Comparison of ENCODE assay signal across 24 cellular contexts in genomic region chr16:65154321-65154720, GRCh38. TPM values are rescaled to one million over a fixed set of nuclear protein-coding genes. Genes with fewer than 3 reads are reported as not detected.
DNase-seq lines count a peak whose midpoint lies in the region; ATAC-seq and TF ChIP-seq lines count a peak whose summit lies in the region.
"Had no signal": no experiment of that assay in that cellular context is flagged by ENCODE, and none has a peak within 500 bp of the region (broad histone marks: within the 10 kb centered on the region; RNA-seq: fewer than 3 reads in every experiment).

No MANE protein-coding gene starts in this region.

- no peak overlapping the region for H3K27ac ChIP-seq in SK-N-SH (ENCODE audit: low read depth in 2 of 2, low read length in 1 of 2)
- H3K27ac ChIP-seq: C4-2B, esophagus muscularis mucosa, RWPE1, uterus had no signal

- no peaks in the 10 kb centered on the region for H3K9me2 ChIP-seq in SK-N-SH

- H3K9ac ChIP-seq in SK-N-SH: no peak overlapping the region

- no peaks in the 10 kb centered on the region for H3K9me3 ChIP-seq in SK-N-SH
- H3K9me3 ChIP-seq: esophagus muscularis mucosa, uterus had no signal

- H3K27me3 ChIP-seq in SK-N-SH (ENCODE audit: insufficient read depth): no peaks in the 10 kb centered on the region
- H3K27me3 ChIP-seq: esophagus muscularis mucosa, uterus had no signal

- no peak overlapping the region for H3K4me3 ChIP-seq in SK-N-SH (ENCODE audit: low read depth in 2 of 2, low read length in 1 of 2)
- H3K4me3 ChIP-seq: esophagus muscularis mucosa, lung, uterus had no signal

- POLR2A ChIA-PET in SK-N-SH (lab: Yijun Ruan, JAX) (no interaction called here), MCF 10A (lab: Yijun Ruan, JAX) (no interaction called here)

- TF ChIP-seq CTCF in SK-N-SH (IDR thresholded peaks at IDR 0.05) (no peak), MCF 10A (IDR thresholded peaks at IDR 0.05; ENCODE audit: unreplicated experiment) (no peak)

- no peaks in the 10 kb centered on the region for H3K27me3 Mint-ChIP-seq in MCF 10A (ENCODE audit: insufficient read depth, unreplicated experiment)
- H3K27me3 Mint-ChIP-seq: activated T-cell treated with anti-CD3 and anti-CD28 coated beads, Interleukin-2, amount 50 U/mL, for 24 hours had no signal

- no peak overlapping the region for H3K27ac Mint-ChIP-seq in MCF 10A (ENCODE audit: low read depth, unreplicated experiment)
- H3K27ac Mint-ChIP-seq: activated CD8-positive, alpha-beta T cell treated with anti-CD3 and anti-CD28 coated beads, Interleukin-2, amount 10 ng/mL, durations not matched to agents 7 days and 5 days; activated T-cell treated with anti-CD3 and anti-CD28 coated beads, Interleukin-2, amount 50 U/mL, for 24 hours had no signal

- no peaks in the 10 kb centered on the region for H3K4me1 Mint-ChIP-seq in MCF 10A (ENCODE audit: insufficient read depth, unreplicated experiment)
- H3K4me1 Mint-ChIP-seq: immature natural killer cell had no signal

- no peak for TF ChIP-seq EP300 in SK-N-SH (IDR thresholded peaks at IDR 0.05; ENCODE audit: borderline replicate concordance in 1 of 2, low read depth in 1 of 2, low read length in 1 of 2)

- no peaks in the 10 kb centered on the region for H3K4me1 ChIP-seq in SK-N-SH (ENCODE audit: control insufficient read depth in 1 of 2, insufficient read depth in 2 of 2, low read depth in 1 of 2, low read length in 1 of 2)
- H3K4me1 ChIP-seq: esophagus muscularis mucosa, uterus had no signal

- no peak for DNase-seq in SK-N-SH
- DNase-seq in astrocyte of the hippocampus (ENCODE audit: low read depth, low spot score): peak; percentile 16
- peak; percentile 77 for DNase-seq in iPS-NIHi7 (ENCODE audit: extremely low spot score)
- DNase-seq in CD1c-positive myeloid dendritic cell (ENCODE audit: extremely low spot score): no peak
- DNase-seq in Kasumi-1 (lab: John Stamatoyannopoulos, UW): no peak
- no peak for DNase-seq in posterior vena cava (ENCODE audit: low spot score)
- DNase-seq in MCF 10A (ENCODE audit: unreplicated experiment): no peak
- DNase-seq: activated CD4-positive, CD25-positive, alpha-beta regulatory T cell treated with anti-CD3 and anti-CD28 coated beads, Interleukin-2, amount 50 U/mL, for 72 hours; activated CD8-positive, alpha-beta T cell treated with anti-CD3 and anti-CD28 coated beads, Interleukin-2, amount 10 ng/mL, durations not matched to agents 7 days and 5 days; activated naive CD4-positive, alpha-beta T cell treated with Interleukin-2 at 50 U/mL for 16 hours; activated T-cell treated with anti-CD3 and anti-CD28 coated beads, Interleukin-2, amount 50 U/mL, for 24 hours; aorta; GF-D8; immature natural killer cell; KBM-7; NCI-H2029 treated with DMSO at 0.1 percent for 48 hours; occipital lobe; uterus had no signal

- no peak overlapping the region for H3K4me2 ChIP-seq in SK-N-SH

- H3F3A ChIP-seq in SK-N-SH (replicated peaks; ENCODE audit: insufficient read depth): no peaks in the 10 kb centered on the region

- 30% methylated on average over 3 of the region's 3 CpGs for WGBS in SK-N-SH (ENCODE audit: low lambda C conversion rate)

- no peaks in the 10 kb centered on the region for H3K36me3 Mint-ChIP-seq in MCF 10A (ENCODE audit: insufficient read depth, unreplicated experiment)
- H3K36me3 Mint-ChIP-seq: immature natural killer cell had no signal

- no peak overlapping the region for H3K4me3 Mint-ChIP-seq in MCF 10A (ENCODE audit: unreplicated experiment)
- H3K4me3 Mint-ChIP-seq: activated CD8-positive, alpha-beta T cell treated with anti-CD3 and anti-CD28 coated beads, Interleukin-2, amount 10 ng/mL, durations not matched to agents 7 days and 5 days; activated T-cell treated with anti-CD3 and anti-CD28 coated beads, Interleukin-2, amount 50 U/mL, for 24 hours; immature natural killer cell had no signal

- no peak for ATAC-seq in SK-N-SH treated with all-trans-retinoic acid at 6 μM for 48 hours
- ATAC-seq: activated CD8-positive, alpha-beta T cell treated with anti-CD3 and anti-CD28 coated beads, Interleukin-2, amount 10 ng/mL, durations not matched to agents 7 days and 5 days; sciatic nerve had no signal

- H3K79me2 ChIP-seq in SK-N-SH (ENCODE audit: insufficient read depth): no peaks in the 10 kb centered on the region

- intact Hi-C loops in posterior vena cava (cut with DNase I) (no loop called here), MCF 10A (cut with micrococcal nuclease) (no loop called here)

- no peak overlapping the region for H2AFZ ChIP-seq in SK-N-SH (ENCODE audit: low read depth)

- no peak for TF ChIP-seq RAD21 in SK-N-SH (IDR thresholded peaks at IDR 0.05; ENCODE audit: low read length)

- no TSS peak for BruUV-seq in MCF 10A (replicated peaks; lab: Mats Ljungman, UMichigan)

- CTCF ChIA-PET in SK-N-SH (lab: Yijun Ruan, JAX) (no interaction called here), MCF 10A (lab: Yijun Ruan, JAX) (interaction anchor here (0.5 kb wide), 1 partner anchor 1793 kb away, joined by 4 read pairs; no protein-coding TSS in a partner anchor)

- peaks cover 38% of the 10 kb centered on the region for H3K9me3 Mint-ChIP-seq in MCF 10A (ENCODE audit: unreplicated experiment)

- no peaks in the 10 kb centered on the region for H4K20me1 ChIP-seq in SK-N-SH (ENCODE audit: insufficient read depth)

- no peaks in the 10 kb centered on the region for H3K36me3 ChIP-seq in SK-N-SH (replicated peaks in 1 of 2; ENCODE audit: control insufficient read depth in 1 of 2, insufficient read depth in 2 of 2, low read length in 1 of 2)
- H3K36me3 ChIP-seq: esophagus muscularis mucosa, uterus had no signal

TF ChIP-seq in SK-N-SH, 30 proteins besides CTCF, POLR2A, EP300 and RAD21:
- TF ChIP-seq POLR2AphosphoS5 (IDR thresholded peaks at IDR 0.05; ENCODE audit: low read depth, low read length): no peak
- TF ChIP-seq, protein P1, sequence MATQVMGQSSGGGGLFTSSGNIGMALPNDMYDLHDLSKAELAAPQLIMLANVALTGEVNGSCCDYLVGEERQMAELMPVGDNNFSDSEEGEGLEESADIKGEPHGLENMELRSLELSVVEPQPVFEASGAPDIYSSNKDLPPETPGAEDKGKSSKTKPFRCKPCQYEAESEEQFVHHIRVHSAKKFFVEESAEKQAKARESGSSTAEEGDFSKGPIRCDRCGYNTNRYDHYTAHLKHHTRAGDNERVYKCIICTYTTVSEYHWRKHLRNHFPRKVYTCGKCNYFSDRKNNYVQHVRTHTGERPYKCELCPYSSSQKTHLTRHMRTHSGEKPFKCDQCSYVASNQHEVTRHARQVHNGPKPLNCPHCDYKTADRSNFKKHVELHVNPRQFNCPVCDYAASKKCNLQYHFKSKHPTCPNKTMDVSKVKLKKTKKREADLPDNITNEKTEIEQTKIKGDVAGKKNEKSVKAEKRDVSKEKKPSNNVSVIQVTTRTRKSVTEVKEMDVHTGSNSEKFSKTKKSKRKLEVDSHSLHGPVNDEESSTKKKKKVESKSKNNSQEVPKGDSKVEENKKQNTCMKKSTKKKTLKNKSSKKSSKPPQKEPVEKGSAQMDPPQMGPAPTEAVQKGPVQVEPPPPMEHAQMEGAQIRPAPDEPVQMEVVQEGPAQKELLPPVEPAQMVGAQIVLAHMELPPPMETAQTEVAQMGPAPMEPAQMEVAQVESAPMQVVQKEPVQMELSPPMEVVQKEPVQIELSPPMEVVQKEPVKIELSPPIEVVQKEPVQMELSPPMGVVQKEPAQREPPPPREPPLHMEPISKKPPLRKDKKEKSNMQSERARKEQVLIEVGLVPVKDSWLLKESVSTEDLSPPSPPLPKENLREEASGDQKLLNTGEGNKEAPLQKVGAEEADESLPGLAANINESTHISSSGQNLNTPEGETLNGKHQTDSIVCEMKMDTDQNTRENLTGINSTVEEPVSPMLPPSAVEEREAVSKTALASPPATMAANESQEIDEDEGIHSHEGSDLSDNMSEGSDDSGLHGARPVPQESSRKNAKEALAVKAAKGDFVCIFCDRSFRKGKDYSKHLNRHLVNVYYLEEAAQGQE (IDR thresholded peaks at IDR 0.05; ENCODE audit: low read depth, low read length): peak; percentile 85

TF ChIP-seq in SK-N-SH treated with all-trans-retinoic acid at 6 μM for 48 hours, 23 proteins besides CTCF, POLR2A, EP300 and RAD21 (continues in another document):
- TF ChIP-seq GLIS3 (CRISPR knock-in tag; IDR thresholded peaks at IDR 0.05): no peak
- no peak for TF ChIP-seq OSR1 (CRISPR knock-in tag; IDR thresholded peaks at IDR 0.05)
- TF ChIP-seq ZNF565 (CRISPR knock-in tag; conservative IDR thresholded peaks at IDR 0.05; ENCODE audit: low read depth): no peak
- TF ChIP-seq ZNF70 (CRISPR knock-in tag; IDR thresholded peaks at IDR 0.05): no peak
- no peak for TF ChIP-seq PPARA (CRISPR knock-in tag; IDR thresholded peaks at IDR 0.05; ENCODE audit: borderline replicate concordance)
- no peak for TF ChIP-seq ZFP3 (CRISPR knock-in tag; IDR thresholded peaks at IDR 0.05)
- no peak for TF ChIP-seq RARB (CRISPR knock-in tag; IDR thresholded peaks at IDR 0.05)
- TF ChIP-seq ZNF8 (CRISPR knock-in tag; IDR thresholded peaks at IDR 0.05): no peak
- TF ChIP-seq, protein P2, sequence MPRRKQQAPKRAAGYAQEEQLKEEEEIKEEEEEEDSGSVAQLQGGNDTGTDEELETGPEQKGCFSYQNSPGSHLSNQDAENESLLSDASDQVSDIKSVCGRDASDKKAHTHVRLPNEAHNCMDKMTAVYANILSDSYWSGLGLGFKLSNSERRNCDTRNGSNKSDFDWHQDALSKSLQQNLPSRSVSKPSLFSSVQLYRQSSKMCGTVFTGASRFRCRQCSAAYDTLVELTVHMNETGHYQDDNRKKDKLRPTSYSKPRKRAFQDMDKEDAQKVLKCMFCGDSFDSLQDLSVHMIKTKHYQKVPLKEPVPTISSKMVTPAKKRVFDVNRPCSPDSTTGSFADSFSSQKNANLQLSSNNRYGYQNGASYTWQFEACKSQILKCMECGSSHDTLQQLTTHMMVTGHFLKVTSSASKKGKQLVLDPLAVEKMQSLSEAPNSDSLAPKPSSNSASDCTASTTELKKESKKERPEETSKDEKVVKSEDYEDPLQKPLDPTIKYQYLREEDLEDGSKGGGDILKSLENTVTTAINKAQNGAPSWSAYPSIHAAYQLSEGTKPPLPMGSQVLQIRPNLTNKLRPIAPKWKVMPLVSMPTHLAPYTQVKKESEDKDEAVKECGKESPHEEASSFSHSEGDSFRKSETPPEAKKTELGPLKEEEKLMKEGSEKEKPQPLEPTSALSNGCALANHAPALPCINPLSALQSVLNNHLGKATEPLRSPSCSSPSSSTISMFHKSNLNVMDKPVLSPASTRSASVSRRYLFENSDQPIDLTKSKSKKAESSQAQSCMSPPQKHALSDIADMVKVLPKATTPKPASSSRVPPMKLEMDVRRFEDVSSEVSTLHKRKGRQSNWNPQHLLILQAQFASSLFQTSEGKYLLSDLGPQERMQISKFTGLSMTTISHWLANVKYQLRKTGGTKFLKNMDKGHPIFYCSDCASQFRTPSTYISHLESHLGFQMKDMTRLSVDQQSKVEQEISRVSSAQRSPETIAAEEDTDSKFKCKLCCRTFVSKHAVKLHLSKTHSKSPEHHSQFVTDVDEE (CRISPR knock-in tag; IDR thresholded peaks at IDR 0.05): no peak

RNA-seq across cellular contexts. Expression of gene CDH11, which starts 32.5 kb away (rescaled TPM):
- 269 and 278 TPM in 2 replicates for polyA plus RNA-seq in SK-N-SH (2012; rRNA removed)
- 135 and 215 TPM in 2 replicates for polyA plus RNA-seq in SK-N-SH (2012; cell fraction: cytosol; rRNA removed)
- polyA plus RNA-seq in SK-N-SH (2012; cell fraction: nucleus; rRNA removed): 219 and 308 TPM in 2 replicates
- total RNA-seq in posterior vena cava: 10 to 100 TPM; 64.4 to 92.2 TPM
- total RNA-seq in MCF 10A (2022): 0.33 and 0.83 TPM in 2 replicates
- total RNA-seq: activated CD8-positive, alpha-beta T cell treated with anti-CD3 and anti-CD28 coated beads, Interleukin-2, amount 10 ng/mL, durations not matched to agents 7 days and 5 days had no signal
- polyA plus RNA-seq: immature natural killer cell had no signal

Comparison
In these comparisons a context has a peak if more than half of its experiments do, and no peak if none do; other contexts are left out.
1. DNase-seq: peak in astrocyte of the hippocampus (single experiment) and iPS-NIHi7 (single experiment); none in SK-N-SH (single experiment), CD1c-positive myeloid dendritic cell (single experiment), Kasumi-1 (0 of 2), posterior vena cava (single experiment) and MCF 10A (single experiment).
2. RNA of gene CDH11, which starts 32.5 kb away (total RNA-seq): 64.4 to 92.2 TPM in posterior vena cava; 0.33 to 0.83 TPM in MCF 10A; every median in the first group is over 10 times any median in the second.